In genomic region chr1:14800014-14800413, GRCh38 we compare ENCODE assay signal across 27 cellular contexts.
"Had no signal": no experiment of that assay in that cellular context is flagged by ENCODE, and none has a peak within 500 bp of the region (broad histone marks: within the 10 kb centered on the region; RNA-seq: fewer than 3 reads in every experiment).

No MANE protein-coding gene starts in this region.

- H3K4me2 ChIP-seq: neural progenitor cell had no signal

- H2AFZ ChIP-seq: neural progenitor cell, parathyroid adenoma had no signal

- H3K9me3 Mint-ChIP-seq: natural killer cell treated with Interleukin-12 subunit alpha and Interleukin-12 subunit beta and Interleukin-15 and Interleukin-18, amount 100 ng/mL, for 72 hours; stimulated activated effector memory CD8-positive, alpha-beta T cell treated with anti-CD3 and anti-CD28 coated beads, Interleukin-12 subunit alpha, Interleukin-12 subunit beta, amount 100 ng/mL, for 72 hours; stimulated activated naive B cell treated with anti-CD40 and anti-IgM and Interleukin-4, amounts not matched to agents 10 μg/mL and 1 μg/mL and 100 μg/mL, for 72 hours; stimulated activated naive CD8-positive, alpha-beta T cell treated with anti-CD3 and anti-CD28 coated beads, Interleukin-15, Interleukin-2, amounts not matched to agents 100 ng/mL and 50 ng/mL, for 24 hours had no signal

- H3K27ac ChIP-seq: neural progenitor cell, ovary, parathyroid adenoma, psoas muscle, right lobe of liver, sigmoid colon, stomach, testis, tibial artery, transverse colon, upper lobe of right lung, uterus had no signal

- H3K36me3 ChIP-seq: neural progenitor cell, ovary, right lobe of liver, sigmoid colon, stomach, tibial artery, transverse colon, upper lobe of right lung, uterus had no signal

- H3K4me3 ChIP-seq: neural progenitor cell, ovary, psoas muscle, right lobe of liver, sigmoid colon, stomach, testis, tibial artery, transverse colon, upper lobe of right lung, uterus had no signal

- H3K9me3 ChIP-seq: ovary, psoas muscle, right lobe of liver, sigmoid colon, stomach, testis, tibial artery, transverse colon, upper lobe of right lung, uterus had no signal

- ATAC-seq: naive thymus-derived CD8-positive, alpha-beta T cell; natural killer cell treated with Interleukin-12 subunit alpha and Interleukin-12 subunit beta and Interleukin-15 and Interleukin-18, amount 100 ng/mL, for 72 hours; psoas muscle; right cardiac atrium; right lobe of liver; stimulated activated effector memory CD8-positive, alpha-beta T cell treated with anti-CD3 and anti-CD28 coated beads, Interleukin-12 subunit alpha, Interleukin-12 subunit beta, amount 100 ng/mL, for 72 hours; stimulated activated naive B cell treated with anti-CD40 and anti-IgM and Interleukin-4, amounts not matched to agents 10 μg/mL and 1 μg/mL and 100 μg/mL, for 72 hours; upper lobe of right lung had no signal

- DNase-seq: naive thymus-derived CD8-positive, alpha-beta T cell; occipital lobe; ovary; psoas muscle; right cardiac atrium; right lobe of liver; sigmoid colon; small intestine; stimulated activated CD4-positive, alpha-beta T cell treated with anti-CD3 and anti-CD28 coated beads, Interleukin-15, amount 100 ng/mL, for 24 hours; stimulated activated CD4-positive, alpha-beta T cell treated with anti-CD3 and anti-CD28 coated beads, Interleukin-2, amount 100 ng/mL, for 24 hours; stimulated activated CD4-positive, alpha-beta T cell treated with anti-CD3 and anti-CD28 coated beads, Interleukin-2, amount 100 ng/mL, for 48 hours; stimulated activated CD4-positive, alpha-beta T cell treated with anti-CD3 and anti-CD28 coated beads, Interleukin-4, amount 100 ng/mL, for 24 hours; stimulated activated naive B cell treated with anti-CD40 and anti-IgM and Interleukin-4, amounts not matched to agents 10 μg/mL and 1 μg/mL and 100 μg/mL, for 72 hours; stimulated activated naive CD4-positive, alpha-beta T cell treated with Interleukin-2 at 50 U/mL for 16 hours; stomach; testis; tibial artery; transverse colon; upper lobe of right lung; uterus had no signal

- H3K27me3 Mint-ChIP-seq: progenitor cell of endocrine pancreas; stimulated activated naive CD8-positive, alpha-beta T cell treated with anti-CD3 and anti-CD28 coated beads, Interleukin-15, Interleukin-2, amounts not matched to agents 100 ng/mL and 50 ng/mL, for 24 hours; type B pancreatic cell had no signal

- H3K27ac Mint-ChIP-seq: naive thymus-derived CD8-positive, alpha-beta T cell; natural killer cell treated with Interleukin-12 subunit alpha and Interleukin-12 subunit beta and Interleukin-15 and Interleukin-18, amount 100 ng/mL, for 72 hours; neural progenitor cell; progenitor cell of endocrine pancreas; stimulated activated effector memory CD8-positive, alpha-beta T cell treated with anti-CD3 and anti-CD28 coated beads, Interleukin-12 subunit alpha, Interleukin-12 subunit beta, amount 100 ng/mL, for 72 hours; stimulated activated naive B cell treated with anti-CD40 and anti-IgM and Interleukin-4, amounts not matched to agents 10 μg/mL and 1 μg/mL and 100 μg/mL, for 72 hours; stimulated activated naive CD8-positive, alpha-beta T cell treated with anti-CD3 and anti-CD28 coated beads, Interleukin-15, Interleukin-2, amounts not matched to agents 100 ng/mL and 50 ng/mL, for 24 hours; type B pancreatic cell had no signal

- H3K9ac ChIP-seq: neural progenitor cell, parathyroid adenoma had no signal

- H3K27me3 ChIP-seq: neural progenitor cell, ovary, right lobe of liver, sigmoid colon, stomach, testis, transverse colon, upper lobe of right lung, uterus had no signal

- H3K4me3 Mint-ChIP-seq: naive thymus-derived CD8-positive, alpha-beta T cell; natural killer cell treated with Interleukin-12 subunit alpha and Interleukin-12 subunit beta and Interleukin-15 and Interleukin-18, amount 100 ng/mL, for 72 hours; neural progenitor cell; stimulated activated effector memory CD8-positive, alpha-beta T cell treated with anti-CD3 and anti-CD28 coated beads, Interleukin-12 subunit alpha, Interleukin-12 subunit beta, amount 100 ng/mL, for 72 hours; stimulated activated naive B cell treated with anti-CD40 and anti-IgM and Interleukin-4, amounts not matched to agents 10 μg/mL and 1 μg/mL and 100 μg/mL, for 72 hours; stimulated activated naive CD8-positive, alpha-beta T cell treated with anti-CD3 and anti-CD28 coated beads, Interleukin-15, Interleukin-2, amounts not matched to agents 100 ng/mL and 50 ng/mL, for 24 hours; type B pancreatic cell had no signal

- H3K79me2 ChIP-seq: parathyroid adenoma had no signal

- H3K36me3 Mint-ChIP-seq: naive thymus-derived CD8-positive, alpha-beta T cell; natural killer cell treated with Interleukin-12 subunit alpha and Interleukin-12 subunit beta and Interleukin-15 and Interleukin-18, amount 100 ng/mL, for 72 hours; stimulated activated effector memory CD8-positive, alpha-beta T cell treated with anti-CD3 and anti-CD28 coated beads, Interleukin-12 subunit alpha, Interleukin-12 subunit beta, amount 100 ng/mL, for 72 hours; stimulated activated naive B cell treated with anti-CD40 and anti-IgM and Interleukin-4, amounts not matched to agents 10 μg/mL and 1 μg/mL and 100 μg/mL, for 72 hours had no signal

- H3K4me1 Mint-ChIP-seq: naive thymus-derived CD8-positive, alpha-beta T cell; stimulated activated effector memory CD8-positive, alpha-beta T cell treated with anti-CD3 and anti-CD28 coated beads, Interleukin-12 subunit alpha, Interleukin-12 subunit beta, amount 100 ng/mL, for 72 hours; stimulated activated naive B cell treated with anti-CD40 and anti-IgM and Interleukin-4, amounts not matched to agents 10 μg/mL and 1 μg/mL and 100 μg/mL, for 72 hours had no signal

- H3K4me1 ChIP-seq: neural progenitor cell, parathyroid adenoma, psoas muscle, right lobe of liver, sigmoid colon, stomach, testis, tibial artery, transverse colon, upper lobe of right lung, uterus had no signal

- FAIRE-seq: small intestine had no signal
